Comparison of ENCODE assay signal across 9 cellular contexts in the genomic region with DNA sequence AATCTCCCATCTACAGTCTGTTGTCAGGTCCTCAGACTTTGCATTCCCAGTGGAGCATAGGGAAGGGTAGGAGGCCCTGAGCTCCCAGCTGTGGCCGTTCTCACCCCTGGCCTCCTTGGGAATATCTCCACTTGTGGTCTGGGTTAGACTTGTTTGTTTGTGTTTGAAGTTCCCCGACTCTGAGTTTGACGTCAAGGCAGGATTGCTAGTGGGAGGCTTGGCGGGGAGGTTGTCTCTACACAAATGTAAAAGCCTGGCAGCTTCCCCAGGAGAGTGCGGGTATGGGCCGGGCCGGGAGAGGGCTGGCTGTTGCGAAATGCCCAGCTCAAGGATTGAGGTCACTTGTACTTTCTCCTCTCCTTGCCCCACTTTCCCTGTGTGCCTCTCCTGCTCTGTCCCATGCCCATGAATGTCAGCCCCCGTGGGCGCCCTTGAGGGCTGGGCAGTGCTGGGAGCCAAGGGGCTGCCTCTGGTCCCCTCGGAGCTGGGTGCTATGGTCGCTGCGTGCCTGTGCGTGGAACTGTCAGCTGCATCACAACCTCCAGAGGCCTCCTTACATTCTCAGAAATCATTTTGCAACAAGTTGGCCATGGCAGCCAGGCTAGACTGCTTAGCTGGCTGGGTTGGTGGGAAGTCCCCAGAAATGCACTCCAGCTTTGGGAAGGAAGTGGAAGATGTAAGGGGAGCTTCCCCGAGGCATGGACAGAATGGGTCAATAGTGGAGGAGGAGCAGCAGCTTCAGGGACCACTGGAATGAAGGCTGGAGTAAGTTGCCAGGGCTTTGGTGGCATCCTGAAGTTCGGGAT.
DNase-seq lines count a peak whose midpoint lies in the region; ATAC-seq and TF ChIP-seq lines count a peak whose summit lies in the region.
"Had no signal": no experiment of that assay in that cellular context is flagged by ENCODE, and none has a peak within 500 bp of the region (broad histone marks: within the 10 kb centered on the region; RNA-seq: fewer than 3 reads in every experiment).

No MANE protein-coding gene starts in this region.

- peak overlapping the region; percentile 48 for H3K27ac Mint-ChIP-seq in activated CD4-positive, alpha-beta T cell treated with anti-CD3 and anti-CD28 coated beads, Interleukin-2, amount 10 ng/mL, durations not matched to agents 24 days and 14 days
- H3K27ac Mint-ChIP-seq in chondrocyte (ENCODE audit: unreplicated experiment) (peak overlapping the region; percentile 94), Calu3 (ENCODE audit: unreplicated experiment) (no peak overlapping the region)
- no peak overlapping the region for H3K27ac Mint-ChIP-seq in activated T-helper 17 cell treated with anti-CD3 and anti-CD28 coated beads, Interleukin-2, amount 50 U/mL, for 72 hours

- peaks cover 4% of the 10 kb centered on the region for H3K36me3 Mint-ChIP-seq in activated CD4-positive, alpha-beta T cell treated with anti-CD3 and anti-CD28 coated beads, Interleukin-2, amount 10 ng/mL, durations not matched to agents 24 days and 14 days (ENCODE audit: low read depth)
- H3K36me3 Mint-ChIP-seq in chondrocyte (ENCODE audit: low read depth) (no peaks in the 10 kb centered on the region), Calu3 (ENCODE audit: insufficient read depth, unreplicated experiment) (no peaks in the 10 kb centered on the region)
- H3K36me3 Mint-ChIP-seq in activated T-helper 17 cell treated with anti-CD3 and anti-CD28 coated beads, Interleukin-2, amount 50 U/mL, for 72 hours (ENCODE audit: low read depth) = peaks cover 11% of the 10 kb centered on the region

- no peak overlapping the region for H3K4me3 ChIP-seq in lung
- no peak overlapping the region for H3K4me3 ChIP-seq in upper lobe of left lung

- H3K27ac ChIP-seq in lung (ENCODE audit: low read depth in 1 of 2, low read length in 1 of 2) (peak overlapping the region in 1 of 2 donors; percentile 96), upper lobe of left lung (peak overlapping the region; percentile 67 to 91 (median 78))

- ATAC-seq in lung (ENCODE audit: insufficient read depth, low FRiP score) (peak; percentile 81), upper lobe of left lung (ENCODE audit: low FRiP score in 2 of 2) (peak; percentile 91 to 92)
- no peak for ATAC-seq in activated T-helper 17 cell treated with anti-CD3 and anti-CD28 coated beads, Interleukin-2, amount 50 U/mL, for 72 hours (replicated peaks)

- peaks cover 3% of the 10 kb centered on the region for H3K27me3 Mint-ChIP-seq in activated CD4-positive, alpha-beta T cell treated with anti-CD3 and anti-CD28 coated beads, Interleukin-2, amount 10 ng/mL, durations not matched to agents 24 days and 14 days
- H3K27me3 Mint-ChIP-seq in chondrocyte (ENCODE audit: low read depth) (no peaks in the 10 kb centered on the region), Calu3 (ENCODE audit: unreplicated experiment) (peaks cover 14% of the 10 kb centered on the region)
- H3K27me3 Mint-ChIP-seq in activated T-helper 17 cell treated with anti-CD3 and anti-CD28 coated beads, Interleukin-2, amount 50 U/mL, for 72 hours = no peaks in the 10 kb centered on the region
- H3K27me3 Mint-ChIP-seq: B cell had no signal

- H3K27me3 ChIP-seq in lung (ENCODE audit: control insufficient read depth, insufficient read depth) = no peaks in the 10 kb centered on the region
- no peaks in the 10 kb centered on the region for H3K27me3 ChIP-seq in upper lobe of left lung

- H3K4me3 Mint-ChIP-seq in activated CD4-positive, alpha-beta T cell treated with anti-CD3 and anti-CD28 coated beads, Interleukin-2, amount 10 ng/mL, durations not matched to agents 24 days and 14 days = peak overlapping the region; percentile 6
- H3K4me3 Mint-ChIP-seq in chondrocyte (ENCODE audit: unreplicated experiment) (no peak overlapping the region), Calu3 (ENCODE audit: low read depth, unreplicated experiment) (no peak overlapping the region)
- no peak overlapping the region for H3K4me3 Mint-ChIP-seq in activated T-helper 17 cell treated with anti-CD3 and anti-CD28 coated beads, Interleukin-2, amount 50 U/mL, for 72 hours

- CTCF ChIA-PET in Calu3 (lab: Charles Lee) = interaction anchor here (0.8 kb wide), 1 partner anchor 12 kb away, joined by 3 read pairs; no protein-coding TSS in a partner anchor

- no peaks in the 10 kb centered on the region for H3K9me3 ChIP-seq in lung (ENCODE audit: control insufficient read depth in 2 of 2, insufficient read depth in 1 of 2, low read length in 1 of 2)
- H3K9me3 ChIP-seq in upper lobe of left lung = no peaks in the 10 kb centered on the region

- DNase-seq in activated CD4-positive, alpha-beta T cell treated with anti-CD3 and anti-CD28 coated beads, Interleukin-2, amount 10 ng/mL, durations not matched to agents 24 days and 14 days = no peak
- DNase-seq in activated CD4-positive, alpha-beta T cell treated with anti-CD3 and anti-CD28 coated beads for 48 hours = no peak
- DNase-seq in chondrocyte (ENCODE audit: low spot score) (peak; percentile 86), lung (ENCODE audit: low spot score) (peak; percentile 93), upper lobe of left lung (peak; percentile 90 to 97), NCI-H1092 (lab: John Stamatoyannopoulos, UW) (no peak), Calu3 (no peak)

- intact Hi-C loops in activated CD4-positive, alpha-beta T cell treated with anti-CD3 and anti-CD28 coated beads, Interleukin-2, amount 10 ng/mL, durations not matched to agents 24 days and 14 days (cut with micrococcal nuclease) = loop anchor here (10.0 kb wide), 1 partner anchor 504 kb away; the partner anchor contains the start of gene NLK
- intact Hi-C loops in Calu3 (cut with micrococcal nuclease; ENCODE audit: unreplicated experiment) = no loop called here

- WGBS in lung, 2 donors = 30% methylated on average over 16 of the region's 16 CpGs
- 33 to 48% methylated on average over 12 to 16 of the region's 16 CpGs for WGBS in upper lobe of left lung, 2 donors

- peak in 1 of 4 donors; percentile 34 for TF ChIP-seq POLR2A in upper lobe of left lung (IDR thresholded peaks at IDR 0.05)

- H3K36me3 ChIP-seq in lung (ENCODE audit: control insufficient read depth in 2 of 2, insufficient read depth in 2 of 2, low read length in 2 of 2) (no peaks in the 10 kb centered on the region), upper lobe of left lung (no peaks in the 10 kb centered on the region)

- peaks cover 0 to 43% of the 10 kb centered on the region in 2 donors for H3K4me1 ChIP-seq in lung (ENCODE audit: control insufficient read depth in 2 of 2, insufficient read depth in 2 of 2, low read length in 2 of 2)
- peaks cover 24 to 58% (median 46%) of the 10 kb centered on the region in 4 donors for H3K4me1 ChIP-seq in upper lobe of left lung

- peak in 3 of 4 donors; percentile 19 to 77 (median 40) for TF ChIP-seq EP300 in upper lobe of left lung (IDR thresholded peaks at IDR 0.05)

- H3K9me3 Mint-ChIP-seq in activated CD4-positive, alpha-beta T cell treated with anti-CD3 and anti-CD28 coated beads, Interleukin-2, amount 10 ng/mL, durations not matched to agents 24 days and 14 days = no peaks in the 10 kb centered on the region
- H3K9me3 Mint-ChIP-seq in chondrocyte (ENCODE audit: low read depth) = no peaks in the 10 kb centered on the region
- H3K9me3 Mint-ChIP-seq in activated T-helper 17 cell treated with anti-CD3 and anti-CD28 coated beads, Interleukin-2, amount 50 U/mL, for 72 hours = no peaks in the 10 kb centered on the region
- no peaks in the 10 kb centered on the region for H3K9me3 Mint-ChIP-seq in Calu3 (ENCODE audit: low read depth, unreplicated experiment)

- H3K4me1 Mint-ChIP-seq in activated CD4-positive, alpha-beta T cell treated with anti-CD3 and anti-CD28 coated beads, Interleukin-2, amount 10 ng/mL, durations not matched to agents 24 days and 14 days = peaks cover 83% of the 10 kb centered on the region
- H3K4me1 Mint-ChIP-seq in chondrocyte (ENCODE audit: low read depth) (peaks cover 63% of the 10 kb centered on the region), Calu3 (ENCODE audit: low read depth, unreplicated experiment) (no peaks in the 10 kb centered on the region)
- peaks cover 52% of the 10 kb centered on the region for H3K4me1 Mint-ChIP-seq in activated T-helper 17 cell treated with anti-CD3 and anti-CD28 coated beads, Interleukin-2, amount 50 U/mL, for 72 hours

- TF ChIP-seq CTCF in chondrocyte (IDR thresholded peaks at IDR 0.05) (no peak), lung (IDR thresholded peaks at IDR 0.05; ENCODE audit: control extremely low read depth, extremely low read depth) (no peak), upper lobe of left lung (IDR thresholded peaks at IDR 0.05) (peak in 3 of 6 experiments; percentile 3 to 28 (median 15)), Calu3 (IDR thresholded peaks at IDR 0.05; ENCODE audit: unreplicated experiment) (no peak)

- BruUV-seq in Calu3 (replicated peaks; lab: Mats Ljungman, UMichigan) = no TSS peak

Comparison
In these comparisons a context has a peak if more than half of its experiments do, and no peak if none do; other contexts are left out.
1. DNase-seq: peak in chondrocyte (single experiment), lung (single experiment) and upper lobe of left lung (2 of 2); none in activated CD4-positive, alpha-beta T cell treated with anti-CD3 and anti-CD28 coated beads, Interleukin-2, amount 10 ng/mL, durations not matched to agents 24 days and 14 days (single experiment), activated CD4-positive, alpha-beta T cell treated with anti-CD3 and anti-CD28 coated beads for 48 hours (single experiment), NCI-H1092 (single experiment) and Calu3 (single experiment).
2. H3K27ac Mint-ChIP-seq: peak in activated CD4-positive, alpha-beta T cell treated with anti-CD3 and anti-CD28 coated beads, Interleukin-2, amount 10 ng/mL, durations not matched to agents 24 days and 14 days (single experiment) and chondrocyte (single experiment); none in activated T-helper 17 cell treated with anti-CD3 and anti-CD28 coated beads, Interleukin-2, amount 50 U/mL, for 72 hours (single experiment) and Calu3 (single experiment).